ENCODE assay signal across 20 cellular contexts in the genomic region with DNA sequence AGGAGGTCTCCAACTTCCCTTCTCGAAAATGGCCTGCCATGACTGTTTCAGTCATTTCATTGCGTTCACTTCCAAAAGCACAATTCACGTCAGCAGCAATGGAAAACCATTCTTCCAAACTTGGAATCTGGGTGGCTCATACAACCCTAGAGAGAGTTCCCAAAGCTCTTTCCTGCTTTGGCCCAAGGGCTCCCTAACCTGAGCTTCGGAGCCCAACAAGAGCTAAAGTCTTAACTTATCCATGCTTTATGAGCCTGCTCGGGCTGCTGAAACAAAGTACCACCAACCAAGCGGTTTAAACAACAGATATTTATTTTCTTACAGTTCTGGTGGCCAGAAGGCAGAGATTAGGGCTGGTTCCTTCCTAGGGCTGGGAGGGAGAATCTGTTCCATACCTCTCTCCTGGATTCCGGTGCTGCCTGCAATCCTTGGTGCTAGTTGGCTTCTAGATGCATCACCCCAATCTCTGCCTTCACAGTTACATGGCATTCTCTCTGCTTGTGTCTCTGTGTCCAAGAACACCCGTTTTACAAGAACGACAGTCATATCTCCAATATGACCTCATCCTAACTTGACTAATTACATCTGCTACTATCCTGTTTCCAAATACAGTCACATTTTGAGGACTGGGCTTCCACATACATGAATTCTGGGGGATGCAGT. TPM values are rescaled to one million over a fixed set of nuclear protein-coding genes. Genes with fewer than 3 reads are reported as not detected.
DNase-seq lines count a peak whose midpoint lies in the region; ATAC-seq, FAIRE-seq and TF ChIP-seq lines count a peak whose summit lies in the region.
"Had no signal": no experiment of that assay in that cellular context is flagged by ENCODE, and none has a peak within 500 bp of the region (broad histone marks: within the 10 kb centered on the region; RNA-seq: fewer than 3 reads in every experiment).

No MANE protein-coding gene starts in this region.

- no peak for ATAC-seq in HG03025 (IDR thresholded peaks at IDR 0.05; ENCODE audit: low FRiP score, unreplicated experiment)
- ATAC-seq: HCT116; natural killer cell treated with Interleukin-12 subunit alpha and Interleukin-12 subunit beta and Interleukin-15 and Interleukin-18, amount 100 ng/mL, for 72 hours had no signal

- CTCF ChIA-PET in activated naive CD4-positive, alpha-beta T cell treated with anti-CD3 and anti-CD28 coated beads for 36 hours (lab: Charles Lee), result no interaction called here

- H3K9me3 ChIP-seq in kidney (ENCODE audit: control insufficient read depth in 1 of 2, low read length in 2 of 2), result no peaks in the 10 kb centered on the region
- H3K9me3 ChIP-seq in testis, result no peaks in the 10 kb centered on the region
- H3K9me3 ChIP-seq: upper lobe of left lung had no signal

- peaks cover 3% of the 10 kb centered on the region for H3K27me3 Mint-ChIP-seq in activated naive CD4-positive, alpha-beta T cell treated with anti-CD3 and anti-CD28 coated beads for 36 hours (ENCODE audit: low read depth)

- DNase-seq in activated naive CD4-positive, alpha-beta T cell treated with anti-CD3 and anti-CD28 coated beads for 36 hours, result peak; percentile 1
- DNase-seq in activated naive CD4-positive, alpha-beta T cell treated with Interleukin-2 at 50 U/mL for 16 hours, result no peak
- DNase-seq in ecto neural progenitor cell (ENCODE audit: low spot score), result peak; percentile 22
- DNase-seq in kidney, result peak; percentile 12
- peak; percentile 0 for DNase-seq in testis
- DNase-seq in mesenteric fat pad (ENCODE audit: low spot score), result no peak
- DNase-seq in NCI-H1436 treated with DMSO at 0.1 percent for 48 hours (lab: John Stamatoyannopoulos, UW), result no peak
- DNase-seq: activated CD4-positive, alpha-beta T cell treated with anti-CD3 and anti-CD28 coated beads, Interleukin-2, amount 50 U/mL, for 1 hour; caudate nucleus; effector CD4-positive, alpha-beta T cell; mesendoderm; NCI-H2081; stimulated activated naive CD4-positive, alpha-beta T cell treated with Interleukin-2 at 50 U/mL for 16 hours had no signal

- WGBS in testis, 2 donors, result 71 to 83% methylated on average over 9 of the region's 9 CpGs

- TF ChIP-seq POLR2A in testis (IDR thresholded peaks at IDR 0.05), result no peak

- no peak for FAIRE-seq in kidney (lab: Jason Lieb, UNC)
- FAIRE-seq: islet of Langerhans had no signal

- H3K27ac ChIP-seq in kidney (ENCODE audit: low read depth in 2 of 2, low read length in 2 of 2) (peak overlapping the region in 1 of 2 donors; percentile 68), testis (no peak overlapping the region)
- H3K27ac ChIP-seq: KMS-11, upper lobe of left lung had no signal

- TF ChIP-seq CTCF in kidney (IDR thresholded peaks at IDR 0.05; ENCODE audit: borderline replicate concordance, extremely low read depth, insufficient read depth), result no peak
- no peak for TF ChIP-seq CTCF in testis (IDR thresholded peaks at IDR 0.05)

- H3K4me1 ChIP-seq in kidney (ENCODE audit: control insufficient read depth in 1 of 2, insufficient read depth in 1 of 2, low read depth in 1 of 2, low read length in 2 of 2) (no peaks in the 10 kb centered on the region), testis (peaks cover 6% of the 10 kb centered on the region)

- no peaks in the 10 kb centered on the region for H3K9me3 Mint-ChIP-seq in activated naive CD4-positive, alpha-beta T cell treated with anti-CD3 and anti-CD28 coated beads for 36 hours
- H3K9me3 Mint-ChIP-seq: CD8-positive, alpha-beta memory T cell; natural killer cell treated with Interleukin-12 subunit alpha and Interleukin-12 subunit beta and Interleukin-15 and Interleukin-18, amount 100 ng/mL, for 72 hours had no signal

- H3K27me3 ChIP-seq in testis, result no peaks in the 10 kb centered on the region

- no peak overlapping the region for H3K9ac ChIP-seq in kidney (ENCODE audit: low read length in 2 of 2)
- H3K9ac ChIP-seq: KMS-11 had no signal

- H3K36me3 Mint-ChIP-seq in activated naive CD4-positive, alpha-beta T cell treated with anti-CD3 and anti-CD28 coated beads for 36 hours (ENCODE audit: low read depth), result no peaks in the 10 kb centered on the region
- H3K36me3 Mint-ChIP-seq: CD8-positive, alpha-beta memory T cell; natural killer cell treated with Interleukin-12 subunit alpha and Interleukin-12 subunit beta and Interleukin-15 and Interleukin-18, amount 100 ng/mL, for 72 hours had no signal

- no peak overlapping the region for H3K27ac Mint-ChIP-seq in activated naive CD4-positive, alpha-beta T cell treated with anti-CD3 and anti-CD28 coated beads for 36 hours
- H3K27ac Mint-ChIP-seq: CD8-positive, alpha-beta memory T cell; natural killer cell treated with Interleukin-12 subunit alpha and Interleukin-12 subunit beta and Interleukin-15 and Interleukin-18, amount 100 ng/mL, for 72 hours had no signal

- intact Hi-C loops in activated naive CD4-positive, alpha-beta T cell treated with anti-CD3 and anti-CD28 coated beads for 36 hours (cut with micrococcal nuclease), result no loop called here
- intact Hi-C loops in kidney (cut with DNase I) (no loop called here), testis (cut with DNase I; ENCODE audit: low total_unique reads) (no loop called here)

- H3K4me3 ChIP-seq in kidney (ENCODE audit: low read length in 2 of 2) (no peak overlapping the region), testis (no peak overlapping the region)
- H3K4me3 ChIP-seq: upper lobe of left lung had no signal

- H3K4me3 Mint-ChIP-seq in activated naive CD4-positive, alpha-beta T cell treated with anti-CD3 and anti-CD28 coated beads for 36 hours, result no peak overlapping the region
- H3K4me3 Mint-ChIP-seq: CD8-positive, alpha-beta memory T cell; natural killer cell treated with Interleukin-12 subunit alpha and Interleukin-12 subunit beta and Interleukin-15 and Interleukin-18, amount 100 ng/mL, for 72 hours had no signal

- no peaks in the 10 kb centered on the region for H3K36me3 ChIP-seq in kidney (ENCODE audit: control insufficient read depth in 1 of 2, insufficient read depth in 2 of 2, low read length in 2 of 2)
- no peaks in the 10 kb centered on the region for H3K36me3 ChIP-seq in testis (ENCODE audit: low read depth, missing control alignments)
- H3K36me3 ChIP-seq: upper lobe of left lung had no signal

- no peaks in the 10 kb centered on the region for H3K4me1 Mint-ChIP-seq in activated naive CD4-positive, alpha-beta T cell treated with anti-CD3 and anti-CD28 coated beads for 36 hours (ENCODE audit: low read depth)
- H3K4me1 Mint-ChIP-seq: CD8-positive, alpha-beta memory T cell had no signal

RNA-seq across cellular contexts. Expression of gene CAMK2B, which starts 33.5 kb away (rescaled TPM):
- under 1 TPM; 0.30 to 0.38 TPM for total RNA-seq in activated naive CD4-positive, alpha-beta T cell treated with anti-CD3 and anti-CD28 coated beads for 36 hours
- total RNA-seq in kidney (1.1 TPM), testis (10 to 100 TPM; 12.1 to 12.5 TPM), mesenteric fat pad (1.2 TPM)
- polyA plus RNA-seq in kidney (ENCODE audit: insufficient read depth, low read depth, low replicate concordance) (3.2 TPM), testis (ENCODE audit: insufficient read depth, low read depth, low replicate concordance) (4.0 TPM)
- polyA plus RNA-seq: CD8-positive, alpha-beta memory T cell had no signal

Comparison
In these comparisons a context has a peak if more than half of its experiments do, and no peak if none do; other contexts are left out.
1. DNase-seq: peak in activated naive CD4-positive, alpha-beta T cell treated with anti-CD3 and anti-CD28 coated beads for 36 hours (single experiment), ecto neural progenitor cell (single experiment), kidney (single experiment) and testis (single experiment); none in activated naive CD4-positive, alpha-beta T cell treated with Interleukin-2 at 50 U/mL for 16 hours (single experiment), mesenteric fat pad (single experiment) and NCI-H1436 treated with DMSO at 0.1 percent for 48 hours (single experiment).